Comparison of ENCODE assay signal across 7 cellular contexts in the genomic region with DNA sequence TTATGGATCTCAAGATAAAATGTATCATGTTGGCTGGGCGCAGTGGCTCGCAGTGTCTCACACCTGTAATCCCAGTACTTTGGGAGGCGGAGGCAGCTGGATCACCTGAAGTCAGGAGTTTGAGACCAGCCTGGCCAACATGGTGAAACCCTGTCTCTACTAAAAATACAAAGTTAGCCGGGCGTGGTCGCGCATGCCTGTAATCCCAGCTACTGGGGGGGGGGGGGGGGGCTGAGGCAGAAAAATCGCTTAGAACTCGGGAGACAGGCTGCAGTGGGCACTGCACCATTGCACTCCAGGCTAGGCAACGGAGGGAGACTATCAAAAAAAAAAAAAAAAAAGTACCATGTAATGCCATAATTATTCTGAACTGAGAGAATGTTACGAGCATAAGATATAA. TPM values are rescaled to one million over a fixed set of nuclear protein-coding genes. Genes with fewer than 3 reads are reported as not detected.
A peak's percentile ranks its signal among the peaks of the same experiment; 100 is the strongest.
DNase-seq lines count a peak whose midpoint lies in the region; ATAC-seq and TF ChIP-seq lines count a peak whose summit lies in the region.

No MANE protein-coding gene starts in this region.

- CTCF ChIA-PET in HCT116 (lab: Charles Lee), result no interaction called here

- no peaks in the 10 kb centered on the region for H3K9me2 ChIP-seq in HCT116 (ENCODE audit: insufficient read depth)

- peaks cover 7% of the 10 kb centered on the region; the same call in 1 of the 2 replicates for H4K20me1 ChIP-seq in HCT116 (ENCODE audit: insufficient read depth)

- POLR2A ChIA-PET in HCT116 (lab: Charles Lee), result no interaction called here

- H3K4me2 ChIP-seq in HCT116 (ENCODE audit: low read length), result peak overlapping the region; percentile 78
- peak overlapping the region; percentile 82 for H3K4me2 ChIP-seq in skeletal muscle satellite cell (ENCODE audit: low read length)

- H3K36me3 ChIP-seq in HCT116 (ENCODE audit: control insufficient read depth in 1 of 2, insufficient read depth in 2 of 2, low read length in 2 of 2), result peaks cover 25 to 47% of the 10 kb centered on the region in 2 experiments
- H3K36me3 ChIP-seq in SK-N-MC (ENCODE audit: insufficient read depth, low read length), result peaks cover 62% of the 10 kb centered on the region
- peaks cover 32% of the 10 kb centered on the region for H3K36me3 ChIP-seq in skeletal muscle satellite cell (ENCODE audit: insufficient read depth, low read length)

- peaks cover 63% of the 10 kb centered on the region for H3K79me2 ChIP-seq in HCT116 (ENCODE audit: insufficient read depth, low read length)

- H3K4me3 ChIP-seq in HCT116 (replicated peaks in 1 of 2; ENCODE audit: low read depth in 1 of 2, low read length in 2 of 2) (peak overlapping the region in 1 of 2 experiments; percentile 77; a peak in 1 of 4 replicates), SK-N-MC (peak overlapping the region; percentile 95), fibroblast of pulmonary artery (replicated peaks; ENCODE audit: low read depth, low read length) (peak overlapping the region; percentile 89), skeletal muscle satellite cell (ENCODE audit: low read length) (peak overlapping the region; percentile 87)

- RAD21 ChIA-PET in HCT116 (lab: Charles Lee; ENCODE audit: low non-redundant PET in 1 of 2, low total read pairs in 2 of 2, uncharacterized antibody in 2 of 2, unreplicated experiment in 2 of 2), result no interaction called here

- TF ChIP-seq RAD21 in HCT116 (IDR thresholded peaks at IDR 0.05; ENCODE audit: low read depth), result no peak

- H3K27me3 ChIP-seq in HCT116 (ENCODE audit: insufficient read depth, low read length), result no peaks in the 10 kb centered on the region
- no peaks in the 10 kb centered on the region for H3K27me3 ChIP-seq in skeletal muscle satellite cell (ENCODE audit: control insufficient read depth, insufficient read depth, low read length)

- no peak for DNase-seq in HCT116 (ENCODE audit: low read depth, low spot score)
- no peak for DNase-seq in SK-N-MC (ENCODE audit: low read depth, low spot score)
- no peak for DNase-seq in fibroblast of pulmonary artery (ENCODE audit: low read depth)
- DNase-seq in effector CD4-positive, alpha-beta T cell, result no peak

- TF ChIP-seq CTCF in HCT116 (IDR thresholded peaks at IDR 0.05 in 2 of 3, conservative IDR thresholded peaks at IDR 0.05 in 1 of 3; ENCODE audit: borderline replicate concordance in 1 of 3, insufficient read depth in 1 of 3, low read depth in 2 of 3, low read length in 2 of 3) (no peak), fibroblast of pulmonary artery (IDR thresholded peaks at IDR 0.05; ENCODE audit: low read length, missing control alignments) (no peak)

- H3K9me3 ChIP-seq in HCT116 (ENCODE audit: control insufficient read depth in 1 of 2, insufficient read depth in 1 of 2, low read depth in 1 of 2, low read length in 2 of 2), result no peaks in the 10 kb centered on the region
- no peaks in the 10 kb centered on the region for H3K9me3 ChIP-seq in SK-N-MC (ENCODE audit: low read depth, low read length)
- H3K9me3 ChIP-seq in skeletal muscle satellite cell (replicated peaks; ENCODE audit: low read length), result no peaks in the 10 kb centered on the region

- H3K4me1 ChIP-seq in HCT116 (ENCODE audit: control insufficient read depth in 1 of 2, insufficient read depth in 2 of 2, low read length in 2 of 2), result peaks cover 0 to 10% of the 10 kb centered on the region in 2 experiments; a peak in 1 of 4 replicates
- no peaks in the 10 kb centered on the region for H3K4me1 ChIP-seq in skeletal muscle satellite cell (ENCODE audit: control insufficient read depth, insufficient read depth, low read length)

- no peak for TF ChIP-seq POLR2A in HCT116 (IDR thresholded peaks at IDR 0.05; ENCODE audit: borderline replicate concordance, extremely low read depth, insufficient read depth, insufficient read length)

- no TSS peak for BruUV-seq in HCT116 (replicated peaks; lab: Mats Ljungman, UMichigan)

- H3K27ac ChIP-seq in HCT116 (ENCODE audit: low read depth, low read length) (no peak overlapping the region), SK-N-MC (no peak overlapping the region)

- intact Hi-C loops in HCT116 (cut with micrococcal nuclease), result no loop called here

- no peak for ATAC-seq in HCT116
- no peak for ATAC-seq in HG02642 (IDR thresholded peaks at IDR 0.05; ENCODE audit: poor library complexity, unreplicated experiment)
- ATAC-seq in GM21825 (IDR thresholded peaks at IDR 0.05; ENCODE audit: unreplicated experiment), result no peak

- H3K9ac ChIP-seq in HCT116 (ENCODE audit: low read length) (no peak overlapping the region), SK-N-MC (ENCODE audit: insufficient read length) (peak overlapping the region; percentile 99), skeletal muscle satellite cell (ENCODE audit: low read depth, low read length) (peak overlapping the region; percentile 95)

- H2AFZ ChIP-seq in HCT116 (ENCODE audit: low read depth, low read length, poor library complexity, severe bottlenecking), result no peak overlapping the region

TF ChIP-seq in HCT116, 20 proteins besides CTCF, POLR2A, EP300 and RAD21:
- TF ChIP-seq SP1 (IDR thresholded peaks at IDR 0.05; ENCODE audit: low read depth), result no peak
- no peak for TF ChIP-seq JUND (IDR thresholded peaks at IDR 0.05)

RNA-seq across cellular contexts. Expression of gene RBMX, which starts 2.1 kb away (rescaled TPM):
- total RNA-seq in HCT116 (2021; ENCODE audit: unreplicated experiment), result 267 TPM
- 195 and 211 TPM in 2 replicates for polyA plus RNA-seq in HCT116 (2012)
- total RNA-seq in skeletal muscle satellite cell (2012; rRNA removed), result 198 and 205 TPM in 2 replicates
